Comparison of ENCODE assay signal across 8 cellular contexts in genomic region chr14:34462132-34462893, GRCh38.
DNase-seq lines count a peak whose midpoint lies in the region; ATAC-seq and TF ChIP-seq lines count a peak whose summit lies in the region.

Gene SPTSSA (minus strand): TSS chr14:34462240. CDS start chr14:34462207, 33 bp downstream.

- ATAC-seq in GM19025 (IDR thresholded peaks at IDR 0.05; ENCODE audit: low read depth, unreplicated experiment) (peak; percentile 90), HG03280 (IDR thresholded peaks at IDR 0.05; ENCODE audit: unreplicated experiment) (peak; percentile 94)

- DNase-seq in AG09309 (ENCODE audit: low read depth) (peak; percentile 54), NCI-H345 (lab: John Stamatoyannopoulos, UW) (peak; percentile 97), islet precursor cell (peak; percentile 96)
- DNase-seq in activated CD4-positive, CD25-positive, alpha-beta regulatory T cell treated with anti-CD3 and anti-CD28 coated beads, Interleukin-2, amount 50 U/mL, for 16 hours (ENCODE audit: low read depth, low spot score): peak; percentile 76
- peak; percentile 77 for DNase-seq in central memory CD4-positive, alpha-beta T cell
- DNase-seq in stimulated activated CD4-positive, alpha-beta T cell treated with anti-CD3 and anti-CD28 coated beads, Interleukin-12 subunit alpha, Interleukin-12 subunit beta, amount 100 ng/mL, for 48 hours (ENCODE audit: low read depth in 2 of 3, low spot score in 1 of 3): peak; percentile 81 to 89 (median 86)

- H3K4me3 ChIP-seq in AG09309 (ENCODE audit: control insufficient read depth, low read depth, low read length): peak within 1 kb of the TSS; percentile 74

- TF ChIP-seq CTCF in AG09309 (IDR thresholded peaks at IDR 0.05; ENCODE audit: control insufficient read depth, insufficient read depth, low read depth, low read length, missing control alignments): no peak

Comparison
In these comparisons a context has a peak if more than half of its experiments do, and no peak if none do; other contexts are left out.
1. Peak in every context shown above with its lines: DNase-seq, ATAC-seq and H3K4me3 ChIP-seq.